ENCODE assay signal across 1 cellular context in genomic region chr7:149564340-149565095, GRCh38.
A peak's percentile ranks its signal among the peaks of the same experiment; 100 is the strongest.
TF ChIP-seq lines count a peak whose summit lies in the region.

No MANE protein-coding gene starts in this region.

TF ChIP-seq in K562, 482 proteins besides CTCF, POLR2A, EP300 and RAD21 (continued from another document and continues in another):
- TF ChIP-seq, protein P1, sequence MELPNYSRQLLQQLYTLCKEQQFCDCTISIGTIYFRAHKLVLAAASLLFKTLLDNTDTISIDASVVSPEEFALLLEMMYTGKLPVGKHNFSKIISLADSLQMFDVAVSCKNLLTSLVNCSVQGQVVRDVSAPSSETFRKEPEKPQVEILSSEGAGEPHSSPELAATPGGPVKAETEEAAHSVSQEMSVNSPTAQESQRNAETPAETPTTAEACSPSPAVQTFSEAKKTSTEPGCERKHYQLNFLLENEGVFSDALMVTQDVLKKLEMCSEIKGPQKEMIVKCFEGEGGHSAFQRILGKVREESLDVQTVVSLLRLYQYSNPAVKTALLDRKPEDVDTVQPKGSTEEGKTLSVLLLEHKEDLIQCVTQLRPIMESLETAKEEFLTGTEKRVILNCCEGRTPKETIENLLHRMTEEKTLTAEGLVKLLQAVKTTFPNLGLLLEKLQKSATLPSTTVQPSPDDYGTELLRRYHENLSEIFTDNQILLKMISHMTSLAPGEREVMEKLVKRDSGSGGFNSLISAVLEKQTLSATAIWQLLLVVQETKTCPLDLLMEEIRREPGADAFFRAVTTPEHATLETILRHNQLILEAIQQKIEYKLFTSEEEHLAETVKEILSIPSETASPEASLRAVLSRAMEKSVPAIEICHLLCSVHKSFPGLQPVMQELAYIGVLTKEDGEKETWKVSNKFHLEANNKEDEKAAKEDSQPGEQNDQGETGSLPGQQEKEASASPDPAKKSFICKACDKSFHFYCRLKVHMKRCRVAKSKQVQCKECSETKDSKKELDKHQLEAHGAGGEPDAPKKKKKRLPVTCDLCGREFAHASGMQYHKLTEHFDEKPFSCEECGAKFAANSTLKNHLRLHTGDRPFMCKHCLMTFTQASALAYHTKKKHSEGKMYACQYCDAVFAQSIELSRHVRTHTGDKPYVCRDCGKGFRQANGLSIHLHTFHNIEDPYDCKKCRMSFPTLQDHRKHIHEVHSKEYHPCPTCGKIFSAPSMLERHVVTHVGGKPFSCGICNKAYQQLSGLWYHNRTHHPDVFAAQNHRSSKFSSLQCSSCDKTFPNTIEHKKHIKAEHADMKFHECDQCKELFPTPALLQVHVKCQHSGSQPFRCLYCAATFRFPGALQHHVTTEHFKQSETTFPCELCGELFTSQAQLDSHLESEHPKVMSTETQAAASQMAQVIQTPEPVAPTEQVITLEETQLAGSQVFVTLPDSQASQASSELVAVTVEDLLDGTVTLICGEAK (IDR thresholded peaks at IDR 0.05), result no peak
- TF ChIP-seq, protein P1 (CRISPR knock-in tag; IDR thresholded peaks at IDR 0.05), result no peak
- peak; percentile 55; the same call in 1 of the 2 replicates for TF ChIP-seq TEAD4 (IDR thresholded peaks at IDR 0.05; ENCODE audit: low read length)
- TF ChIP-seq TEAD4 (CRISPR knock-in tag; IDR thresholded peaks at IDR 0.05; ENCODE audit: borderline replicate concordance), result no peak
- TF ChIP-seq, protein P2, sequence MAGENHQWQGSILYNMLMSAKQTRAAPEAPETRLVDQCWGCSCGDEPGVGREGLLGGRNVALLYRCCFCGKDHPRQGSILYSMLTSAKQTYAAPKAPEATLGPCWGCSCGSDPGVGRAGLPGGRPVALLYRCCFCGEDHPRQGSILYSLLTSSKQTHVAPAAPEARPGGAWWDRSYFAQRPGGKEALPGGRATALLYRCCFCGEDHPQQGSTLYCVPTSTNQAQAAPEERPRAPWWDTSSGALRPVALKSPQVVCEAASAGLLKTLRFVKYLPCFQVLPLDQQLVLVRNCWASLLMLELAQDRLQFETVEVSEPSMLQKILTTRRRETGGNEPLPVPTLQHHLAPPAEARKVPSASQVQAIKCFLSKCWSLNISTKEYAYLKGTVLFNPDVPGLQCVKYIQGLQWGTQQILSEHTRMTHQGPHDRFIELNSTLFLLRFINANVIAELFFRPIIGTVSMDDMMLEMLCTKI (IDR thresholded peaks at IDR 0.05; ENCODE audit: partially characterized antibody), result no peak
- no peak for TF ChIP-seq NR4A1 (CRISPR knock-in tag; IDR thresholded peaks at IDR 0.05)
- peak; percentile 80 for TF ChIP-seq NR4A1 (tag; IDR thresholded peaks at IDR 0.05)
- no peak for TF ChIP-seq KDM5B (IDR thresholded peaks at IDR 0.05; ENCODE audit: insufficient replicate concordance, low read depth, low read length)
- no peak for TF ChIP-seq FOXJ3 (CRISPR knock-in tag; IDR thresholded peaks at IDR 0.05)
- TF ChIP-seq STAT5A (IDR thresholded peaks at IDR 0.05; ENCODE audit: borderline replicate concordance, low read length), result peak; percentile 32; the same call in 1 of the 2 replicates
- 0 out of 2 replicates have a peak, but pooled peaks have one; percentile 37 for TF ChIP-seq ILK (tag; IDR thresholded peaks at IDR 0.05; ENCODE audit: borderline replicate concordance, low read depth)
- no peak for TF ChIP-seq SIX5 (IDR thresholded peaks at IDR 0.05; ENCODE audit: borderline replicate concordance in 1 of 2, insufficient read depth in 1 of 2, low read depth in 1 of 2, low read length in 2 of 2)
- TF ChIP-seq XRCC3 (IDR thresholded peaks at IDR 0.05), result no peak
- TF ChIP-seq THRAP3 (IDR thresholded peaks at IDR 0.05; ENCODE audit: borderline replicate concordance), result no peak
- TF ChIP-seq ZNF133 (CRISPR knock-in tag; IDR thresholded peaks at IDR 0.05), result no peak
- TF ChIP-seq ZZZ3 (IDR thresholded peaks at IDR 0.05), result no peak
- TF ChIP-seq HBP1 (CRISPR knock-in tag; IDR thresholded peaks at IDR 0.05), result peak; percentile 69; the same call in 1 of the 2 replicates
- peak; percentile 77 for TF ChIP-seq ARID1B (IDR thresholded peaks at IDR 0.05)
- no peak for TF ChIP-seq HNRNPK (IDR thresholded peaks at IDR 0.05; ENCODE audit: low read depth, low read length, poor library complexity, severe bottlenecking)
- TF ChIP-seq, protein P3, sequence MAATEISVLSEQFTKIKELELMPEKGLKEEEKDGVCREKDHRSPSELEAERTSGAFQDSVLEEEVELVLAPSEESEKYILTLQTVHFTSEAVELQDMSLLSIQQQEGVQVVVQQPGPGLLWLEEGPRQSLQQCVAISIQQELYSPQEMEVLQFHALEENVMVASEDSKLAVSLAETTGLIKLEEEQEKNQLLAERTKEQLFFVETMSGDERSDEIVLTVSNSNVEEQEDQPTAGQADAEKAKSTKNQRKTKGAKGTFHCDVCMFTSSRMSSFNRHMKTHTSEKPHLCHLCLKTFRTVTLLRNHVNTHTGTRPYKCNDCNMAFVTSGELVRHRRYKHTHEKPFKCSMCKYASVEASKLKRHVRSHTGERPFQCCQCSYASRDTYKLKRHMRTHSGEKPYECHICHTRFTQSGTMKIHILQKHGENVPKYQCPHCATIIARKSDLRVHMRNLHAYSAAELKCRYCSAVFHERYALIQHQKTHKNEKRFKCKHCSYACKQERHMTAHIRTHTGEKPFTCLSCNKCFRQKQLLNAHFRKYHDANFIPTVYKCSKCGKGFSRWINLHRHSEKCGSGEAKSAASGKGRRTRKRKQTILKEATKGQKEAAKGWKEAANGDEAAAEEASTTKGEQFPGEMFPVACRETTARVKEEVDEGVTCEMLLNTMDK (IDR thresholded peaks at IDR 0.05; ENCODE audit: borderline replicate concordance, insufficient read depth, low read depth, low read length, poor library complexity, severe bottlenecking), result no peak
- no peak for TF ChIP-seq ZBTB9 (CRISPR knock-in tag; IDR thresholded peaks at IDR 0.05)
- no peak for TF ChIP-seq ZBTB12 (CRISPR knock-in tag; IDR thresholded peaks at IDR 0.05)
- no peak for TF ChIP-seq ZSCAN29 (IDR thresholded peaks at IDR 0.05)
- no peak for TF ChIP-seq ZNF507 (tag; conservative IDR thresholded peaks at IDR 0.05)
- no peak for TF ChIP-seq ETV5 (CRISPR knock-in tag; IDR thresholded peaks at IDR 0.05; ENCODE audit: low read depth)
- no peak for TF ChIP-seq ZNF41 (CRISPR knock-in tag; conservative IDR thresholded peaks at IDR 0.05)
- TF ChIP-seq ZC3H4 (CRISPR knock-in tag; IDR thresholded peaks at IDR 0.05; ENCODE audit: borderline replicate concordance), result no peak
- no peak for TF ChIP-seq NR2F6 (CRISPR knock-in tag; IDR thresholded peaks at IDR 0.05)
- no peak for TF ChIP-seq SMARCB1 (IDR thresholded peaks at IDR 0.05; ENCODE audit: insufficient read length, low read depth)
- TF ChIP-seq GTF2B (IDR thresholded peaks at IDR 0.05; ENCODE audit: extremely low read depth, insufficient read length), result no peak
- no peak for TF ChIP-seq MYNN (IDR thresholded peaks at IDR 0.05)
- TF ChIP-seq MYNN (CRISPR knock-in tag; IDR thresholded peaks at IDR 0.05), result no peak
- no peak for TF ChIP-seq PBX2 (CRISPR knock-in tag; IDR thresholded peaks at IDR 0.05; ENCODE audit: low read depth)
- peak; percentile 69 for TF ChIP-seq PBX2 (tag; conservative IDR thresholded peaks at IDR 0.05; ENCODE audit: low read depth)
- no peak for TF ChIP-seq ZNF197 (CRISPR knock-in tag; IDR thresholded peaks at IDR 0.05; ENCODE audit: low read depth)
- no peak for TF ChIP-seq ZNF212 (CRISPR knock-in tag; IDR thresholded peaks at IDR 0.05)
- peak; percentile 89 for TF ChIP-seq DMBX1 (CRISPR knock-in tag; IDR thresholded peaks at IDR 0.05; ENCODE audit: borderline replicate concordance)
